Comparison of ENCODE assay signal across 21 cellular contexts in the genomic region with DNA sequence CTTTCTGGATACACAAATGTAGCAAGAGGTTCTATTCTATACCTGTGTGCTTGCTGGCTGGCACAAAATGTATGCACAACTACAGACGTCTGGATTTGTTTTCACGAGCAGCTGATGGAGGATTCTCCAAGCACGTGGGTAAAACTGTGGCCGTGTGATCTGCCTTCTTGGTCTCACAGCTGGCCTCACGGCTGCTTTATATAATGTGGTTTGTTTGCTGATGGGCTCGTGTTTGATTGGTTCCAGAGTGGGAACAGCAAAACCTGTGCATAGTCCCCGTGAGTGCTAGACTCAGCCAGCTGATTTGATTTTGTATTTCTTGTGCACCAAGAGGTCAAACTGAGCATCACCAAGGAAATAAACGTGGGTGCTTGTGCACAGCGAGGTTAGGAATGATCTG.
A peak's percentile ranks its signal among the peaks of the same experiment; 100 is the strongest.
DNase-seq lines count a peak whose midpoint lies in the region; TF ChIP-seq lines count a peak whose summit lies in the region.
"Had no signal": no experiment of that assay in that cellular context is flagged by ENCODE, and none has a peak within 500 bp of the region (broad histone marks: within the 10 kb centered on the region; RNA-seq: fewer than 3 reads in every experiment).

No MANE protein-coding gene starts in this region.

- no peaks in the 10 kb centered on the region for H3K36me3 ChIP-seq in stomach smooth muscle (ENCODE audit: control insufficient read depth in 2 of 2, insufficient read depth in 2 of 2, low read length in 2 of 2)
- H3K36me3 ChIP-seq in tibial nerve, result no peaks in the 10 kb centered on the region
- H3K36me3 ChIP-seq: esophagus squamous epithelium, pancreas, right lobe of liver, suprapubic skin had no signal

- no peak for TF ChIP-seq CTCF in HFFc6 (IDR thresholded peaks at IDR 0.05)
- no peak for TF ChIP-seq CTCF in tibial nerve (IDR thresholded peaks at IDR 0.05)

- H3K27me3 ChIP-seq in stomach smooth muscle (ENCODE audit: control insufficient read depth in 1 of 2, insufficient read depth in 2 of 2, low read length in 2 of 2) (peaks cover 0 to 13% of the 10 kb centered on the region in 2 donors), tibial nerve (peaks cover 3 to 41% of the 10 kb centered on the region in 2 donors)
- H3K27me3 ChIP-seq: suprapubic skin had no signal

- H3K27ac ChIP-seq in stomach smooth muscle (ENCODE audit: low read length) (peak overlapping the region; percentile 49), tibial nerve (no peak overlapping the region)
- H3K27ac ChIP-seq: esophagus squamous epithelium, pancreas, right lobe of liver, suprapubic skin had no signal

- WGBS in tibial nerve, 2 donors, result 28 to 36% methylated on average over 7 to 9 of the region's 9 CpGs

- H3K36me3 Mint-ChIP-seq in HFFc6 (ENCODE audit: low read depth), result no peaks in the 10 kb centered on the region
- H3K36me3 Mint-ChIP-seq: CD8-positive, alpha-beta T cell had no signal

- H3K4me1 ChIP-seq in stomach smooth muscle (ENCODE audit: control insufficient read depth, insufficient read depth, low read length) (peaks cover 15% of the 10 kb centered on the region), tibial nerve (no peaks in the 10 kb centered on the region)
- H3K4me1 ChIP-seq: pancreas, right lobe of liver, suprapubic skin had no signal

- H3K4me1 Mint-ChIP-seq in HFFc6 (ENCODE audit: low read depth), result peaks cover 29% of the 10 kb centered on the region

- H3K4me3 ChIP-seq in stomach smooth muscle (ENCODE audit: low read length in 2 of 2) (peak overlapping the region in 1 of 2 donors; percentile 22), tibial nerve (no peak overlapping the region)
- H3K4me3 ChIP-seq: esophagus squamous epithelium, pancreas, right lobe of liver, suprapubic skin had no signal

- H3K9ac ChIP-seq in stomach smooth muscle (ENCODE audit: low read length in 2 of 2), result peak overlapping the region in 1 of 2 donors; percentile 1

- H3K4me3 Mint-ChIP-seq in HFFc6, result peak overlapping the region; percentile 8; the same call in 1 of the 2 replicates
- H3K4me3 Mint-ChIP-seq: CD8-positive, alpha-beta T cell had no signal

- H3K9me3 ChIP-seq in stomach smooth muscle (ENCODE audit: control insufficient read depth in 2 of 2, low read length in 2 of 2) (no peaks in the 10 kb centered on the region), tibial nerve (no peaks in the 10 kb centered on the region)
- H3K9me3 ChIP-seq: esophagus squamous epithelium, pancreas, right lobe of liver, suprapubic skin had no signal

- no peak overlapping the region for H3K27ac Mint-ChIP-seq in HFFc6
- H3K27ac Mint-ChIP-seq: CD8-positive, alpha-beta T cell had no signal

- no peak for TF ChIP-seq EP300 in tibial nerve (IDR thresholded peaks at IDR 0.05)

- DNase-seq in NCI-H345 (lab: John Stamatoyannopoulos, UW), result peak; percentile 13
- DNase-seq in NCI-H345 treated with DMSO at 0.1 percent for 48 hours (lab: John Stamatoyannopoulos, UW; ENCODE audit: unreplicated experiment), result no peak
- DNase-seq in HFFc6, result no peak
- peak; percentile 48 for DNase-seq in cerebellar cortex (ENCODE audit: low spot score)
- no peak for DNase-seq in dermis blood vessel endothelial cell
- no peak for DNase-seq in stimulated activated CD4-positive, alpha-beta T cell treated with anti-CD3 and anti-CD28 coated beads, Interleukin-2, amount 100 ng/mL, for 48 hours
- DNase-seq in tibial nerve (ENCODE audit: low spot score in 2 of 2), result no peak
- DNase-seq: activated CD4-positive, alpha-beta T cell treated with anti-CD3 and anti-CD28 coated beads for 4 hours; activated naive CD4-positive, alpha-beta T cell treated with anti-CD3 and anti-CD28 coated beads, Interleukin-2, amount 50 U/mL, for 16 hours; aorta; CD8-positive, alpha-beta T cell; EL; esophagus squamous epithelium; kidney glomerular epithelial cell; NCI-H1436; NCI-H510A treated with DMSO at 0.1 percent for 48 hours; pancreas; right lobe of liver; stimulated activated CD4-positive, alpha-beta T cell treated with anti-CD3 and anti-CD28 coated beads, Interleukin-15, amount 100 ng/mL, for 24 hours had no signal

- no peaks in the 10 kb centered on the region for H3K9me3 Mint-ChIP-seq in HFFc6
- H3K9me3 Mint-ChIP-seq: CD8-positive, alpha-beta T cell had no signal

- H3K27me3 Mint-ChIP-seq in HFFc6 (ENCODE audit: insufficient read depth), result peaks cover 3% of the 10 kb centered on the region

- no peak for TF ChIP-seq POLR2A in tibial nerve (IDR thresholded peaks at IDR 0.05)

Comparison
In these comparisons a context has a peak if more than half of its experiments do, and no peak if none do; other contexts are left out.
1. DNase-seq: peak in NCI-H345 (single experiment) and cerebellar cortex (single experiment); none in NCI-H345 treated with DMSO at 0.1 percent for 48 hours (single experiment), HFFc6 (single experiment), dermis blood vessel endothelial cell (single experiment), stimulated activated CD4-positive, alpha-beta T cell treated with anti-CD3 and anti-CD28 coated beads, Interleukin-2, amount 100 ng/mL, for 48 hours (0 of 2) and tibial nerve (0 of 2).